ENCODE assay signal across 10 cellular contexts in the genomic region with DNA sequence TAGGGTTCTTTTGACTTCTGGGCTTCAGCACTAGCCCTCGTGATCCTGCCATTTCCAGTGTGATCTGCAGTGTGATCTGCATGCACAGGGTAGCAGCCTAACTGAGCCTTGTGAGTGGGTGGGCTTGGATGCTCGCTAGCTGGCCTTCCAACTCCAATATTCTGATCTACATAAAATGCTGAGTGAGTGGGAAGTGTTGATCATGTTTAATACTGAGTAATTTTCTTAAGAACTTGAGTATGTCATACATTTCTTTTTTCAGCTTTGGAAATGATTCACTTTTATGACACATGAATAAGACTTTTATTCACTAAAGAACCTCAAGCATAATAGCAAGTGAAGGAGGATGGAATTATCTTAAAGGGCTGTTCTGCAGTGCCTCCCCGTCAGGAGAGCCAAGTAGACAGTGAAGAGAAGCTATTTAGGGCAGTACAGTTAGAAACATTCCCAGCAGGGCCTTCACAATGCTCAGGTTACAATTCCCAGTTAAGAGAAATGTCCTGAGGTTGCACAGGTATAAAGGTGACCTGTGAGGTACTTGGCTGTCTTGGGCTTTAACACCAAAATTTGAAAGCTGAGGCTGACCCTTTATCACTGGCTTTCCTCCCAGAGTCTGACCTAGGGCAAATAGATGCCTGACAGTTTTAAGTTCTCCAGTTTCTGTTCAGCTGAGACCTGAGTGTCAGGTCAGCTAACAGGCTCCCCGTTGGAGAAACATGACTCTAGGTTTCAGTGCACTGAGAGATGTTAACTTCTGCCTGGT. TPM values are rescaled to one million over a fixed set of nuclear protein-coding genes. Genes with fewer than 3 reads are reported as not detected.
DNase-seq lines count a peak whose midpoint lies in the region; ATAC-seq lines count a peak whose summit lies in the region.
"Had no signal": no experiment of that assay in that cellular context is flagged by ENCODE, and none has a peak within 500 bp of the region (broad histone marks: within the 10 kb centered on the region; RNA-seq: fewer than 3 reads in every experiment).

No MANE protein-coding gene starts in this region.

- H3K27me3 Mint-ChIP-seq in activated CD4-positive, alpha-beta T cell treated with anti-CD3 and anti-CD28 coated beads, Interleukin-2, amount 10 ng/mL, durations not matched to agents 7 days and 5 days, result no peaks in the 10 kb centered on the region

- H3K4me3 Mint-ChIP-seq in activated CD4-positive, alpha-beta T cell treated with anti-CD3 and anti-CD28 coated beads, Interleukin-2, amount 10 ng/mL, durations not matched to agents 7 days and 5 days, result no peak overlapping the region

- POLR2A ChIA-PET in activated CD4-positive, alpha-beta T cell treated with anti-CD3 and anti-CD28 coated beads, Interleukin-2, amount 10 ng/mL, durations not matched to agents 7 days and 5 days (lab: Charles Lee), result interaction anchor here (0.6 to 1.2 kb wide), 2 partner anchors 16 to 18 kb away, joined by 3 to 10 read pairs; no protein-coding TSS in a partner anchor

- H3K4me1 Mint-ChIP-seq in activated CD4-positive, alpha-beta T cell treated with anti-CD3 and anti-CD28 coated beads, Interleukin-2, amount 10 ng/mL, durations not matched to agents 7 days and 5 days, result peaks cover 95% of the 10 kb centered on the region

- CTCF ChIA-PET in activated CD4-positive, alpha-beta T cell treated with anti-CD3 and anti-CD28 coated beads, Interleukin-2, amount 10 ng/mL, durations not matched to agents 7 days and 5 days (lab: Charles Lee), result interaction anchor here (0.6 to 3.8 kb wide), 19 partner anchors 9 to 562 kb away, joined by 3 to 20 read pairs (median 4); no protein-coding TSS in a partner anchor

- H3K36me3 Mint-ChIP-seq in activated CD4-positive, alpha-beta T cell treated with anti-CD3 and anti-CD28 coated beads, Interleukin-2, amount 10 ng/mL, durations not matched to agents 7 days and 5 days (ENCODE audit: low read depth), result peaks cover 42% of the 10 kb centered on the region

- peaks cover 4% of the 10 kb centered on the region for H3K9me3 Mint-ChIP-seq in activated CD4-positive, alpha-beta T cell treated with anti-CD3 and anti-CD28 coated beads, Interleukin-2, amount 10 ng/mL, durations not matched to agents 7 days and 5 days

- DNase-seq in GM04503 (ENCODE audit: low read depth) (peak; percentile 12), cerebellum (ENCODE audit: low spot score) (peak; percentile 3), NOMO-1 treated with dmso at 0.1 percent for 144 hours (lab: John Stamatoyannopoulos, UW; ENCODE audit: unreplicated experiment) (no peak), dermis blood vessel endothelial cell (no peak), sciatic nerve (ENCODE audit: low spot score) (no peak)
- DNase-seq in activated CD4-positive, alpha-beta T cell treated with anti-CD3 and anti-CD28 coated beads, Interleukin-2, amount 10 ng/mL, durations not matched to agents 7 days and 5 days, result no peak
- DNase-seq in stimulated activated CD4-positive, alpha-beta T cell treated with anti-CD3 and anti-CD28 coated beads, Interleukin-15, amount 100 ng/mL, for 48 hours (ENCODE audit: low read depth in 2 of 2), result peak; percentile 49 to 51
- DNase-seq: DMS79 treated with DMSO at 0.1 percent for 48 hours, KBM-7 had no signal

- intact Hi-C loops in sciatic nerve (cut with DNase I), result no loop called here

- H3K27ac Mint-ChIP-seq in activated CD4-positive, alpha-beta T cell treated with anti-CD3 and anti-CD28 coated beads, Interleukin-2, amount 10 ng/mL, durations not matched to agents 7 days and 5 days, result peak overlapping the region; percentile 99

- no peak for ATAC-seq in GM21526 (IDR thresholded peaks at IDR 0.05; ENCODE audit: low FRiP score, unreplicated experiment)
- ATAC-seq in sciatic nerve, result no peak

RNA-seq across cellular contexts. Expression of a gene that starts 29.1 kb away (rescaled TPM):
- 10 to 100 TPM; 45.0 to 55.2 TPM for total RNA-seq in activated CD4-positive, alpha-beta T cell treated with anti-CD3 and anti-CD28 coated beads, Interleukin-2, amount 10 ng/mL, durations not matched to agents 7 days and 5 days
- total RNA-seq in cerebellum (5.5 TPM), dermis blood vessel endothelial cell (30.0 and 40.4 TPM in 2 replicates), sciatic nerve (19.6 TPM)

Comparison
In these comparisons a context has a peak if more than half of its experiments do, and no peak if none do; other contexts are left out.
1. DNase-seq: peak in GM04503 (single experiment), cerebellum (single experiment) and stimulated activated CD4-positive, alpha-beta T cell treated with anti-CD3 and anti-CD28 coated beads, Interleukin-15, amount 100 ng/mL, for 48 hours (2 of 2); none in activated CD4-positive, alpha-beta T cell treated with anti-CD3 and anti-CD28 coated beads, Interleukin-2, amount 10 ng/mL, durations not matched to agents 7 days and 5 days (single experiment), NOMO-1 treated with dmso at 0.1 percent for 144 hours (single experiment), dermis blood vessel endothelial cell (single experiment) and sciatic nerve (single experiment).